Comparison of ENCODE assay signal across 13 cellular contexts in the genomic region with DNA sequence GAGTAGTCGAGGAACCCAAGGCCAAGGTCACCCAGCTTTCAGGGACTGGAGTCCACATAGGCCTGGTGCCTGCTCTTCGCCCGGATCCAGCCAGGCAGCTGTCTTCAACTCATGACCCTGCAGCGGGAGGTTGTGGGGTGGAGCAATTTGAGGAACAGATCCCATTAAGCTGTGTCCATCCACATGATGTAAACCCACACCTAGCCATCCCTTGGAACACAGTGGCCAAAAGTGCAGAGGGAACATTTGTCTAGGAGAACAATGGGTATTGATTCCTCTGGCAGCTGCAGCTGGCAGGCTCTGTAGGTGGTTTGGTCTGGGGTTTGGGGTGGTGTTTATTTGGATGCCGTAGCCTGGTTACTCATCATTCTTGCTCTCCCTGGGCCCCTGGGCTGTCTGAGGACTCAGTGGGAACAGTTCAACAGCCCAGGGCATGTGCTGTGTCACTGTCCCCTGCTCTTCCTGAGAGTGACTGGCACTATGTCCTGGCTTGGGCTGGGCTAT.
A peak's percentile ranks its signal among the peaks of the same experiment; 100 is the strongest.
DNase-seq lines count a peak whose midpoint lies in the region; ATAC-seq, FAIRE-seq and TF ChIP-seq lines count a peak whose summit lies in the region.
"Had no signal": no experiment of that assay in that cellular context is flagged by ENCODE, and none has a peak within 500 bp of the region (broad histone marks: within the 10 kb centered on the region; RNA-seq: fewer than 3 reads in every experiment).

No MANE protein-coding gene starts in this region.

- intact Hi-C loops in heart left ventricle (cut with DNase I) (no loop called here), left ventricle myocardium inferior (cut with micrococcal nuclease) (no loop called here), aorta (cut with DNase I) (no loop called here)

- no peaks in the 10 kb centered on the region for H3K4me1 Mint-ChIP-seq in activated T-helper 17 cell treated with anti-CD3 and anti-CD28 coated beads, Interleukin-2, amount 50 U/mL, for 72 hours

- H4K20me1 ChIP-seq in keratinocyte (ENCODE audit: control insufficient read depth, extremely low read depth, insufficient read depth, low read length), result no peaks in the 10 kb centered on the region

- dilution Hi-C loops in keratinocyte (cut with MboI; ENCODE audit: extremely low pct_ligation_motif_present, low sequenced_read_pairs), result no loop called here

- no peak overlapping the region for H3K27ac Mint-ChIP-seq in activated T-helper 17 cell treated with anti-CD3 and anti-CD28 coated beads, Interleukin-2, amount 50 U/mL, for 72 hours
- H3K27ac Mint-ChIP-seq: activated CD8-positive, alpha-beta T cell treated with anti-CD3 and anti-CD28 coated beads, Interleukin-2, amount 10 ng/mL, durations not matched to agents 7 days and 5 days; nephron progenitor cell had no signal

- TF ChIP-seq POLR2A in heart left ventricle (IDR thresholded peaks at IDR 0.05), result no peak

- H3K9me3 Mint-ChIP-seq in activated T-helper 17 cell treated with anti-CD3 and anti-CD28 coated beads, Interleukin-2, amount 50 U/mL, for 72 hours, result no peaks in the 10 kb centered on the region
- H3K9me3 Mint-ChIP-seq: nephron progenitor cell had no signal

- peak; percentile 98 for FAIRE-seq in keratinocyte (lab: Jason Lieb, UNC)

- H3K4me1 ChIP-seq in heart left ventricle (peaks cover 0 to 15% (median 0%) of the 10 kb centered on the region in 12 donors), left ventricle myocardium inferior (no peaks in the 10 kb centered on the region), RWPE2 (ENCODE audit: insufficient read depth, poor library complexity, severe bottlenecking) (no peaks in the 10 kb centered on the region), keratinocyte (ENCODE audit: control insufficient read depth, extremely low read depth, insufficient read depth, low read length) (peaks cover 45% of the 10 kb centered on the region), aorta (ENCODE audit: control insufficient read depth in 1 of 2, insufficient read depth in 2 of 2, low read length in 2 of 2) (no peaks in the 10 kb centered on the region)

- no peak overlapping the region for H2AFZ ChIP-seq in keratinocyte (ENCODE audit: control insufficient read depth, low read length)

- H3K27me3 ChIP-seq in heart left ventricle, result no peaks in the 10 kb centered on the region
- H3K27me3 ChIP-seq in left ventricle myocardium inferior (ENCODE audit: low read depth), result no peaks in the 10 kb centered on the region
- no peaks in the 10 kb centered on the region for H3K27me3 ChIP-seq in RWPE2 (ENCODE audit: insufficient read depth, poor library complexity, severe bottlenecking)
- no peaks in the 10 kb centered on the region for H3K27me3 ChIP-seq in keratinocyte (ENCODE audit: control insufficient read depth, extremely low read depth, insufficient read depth, low read length)
- H3K27me3 ChIP-seq in aorta (ENCODE audit: control insufficient read depth in 1 of 2, insufficient read depth in 2 of 2, low read length in 1 of 2), result no peaks in the 10 kb centered on the region

- no peaks in the 10 kb centered on the region for H3K79me2 ChIP-seq in keratinocyte (ENCODE audit: control insufficient read depth, insufficient read depth, low read length)

- WGBS in heart left ventricle, 4 donors, result 70 to 79% (median 74%) methylated on average over 4 to 5 of the region's 5 CpGs
- WGBS in aorta, 2 donors, result 86 to 89% methylated on average over 5 of the region's 5 CpGs

- H3K4me3 Mint-ChIP-seq in activated T-helper 17 cell treated with anti-CD3 and anti-CD28 coated beads, Interleukin-2, amount 50 U/mL, for 72 hours, result no peak overlapping the region
- H3K4me3 Mint-ChIP-seq: activated CD8-positive, alpha-beta T cell treated with anti-CD3 and anti-CD28 coated beads, Interleukin-2, amount 10 ng/mL, durations not matched to agents 7 days and 5 days; nephron progenitor cell had no signal

- H3K9me3 ChIP-seq in heart left ventricle (no peaks in the 10 kb centered on the region), left ventricle myocardium inferior (replicated peaks) (no peaks in the 10 kb centered on the region), RWPE2 (ENCODE audit: severe bottlenecking) (no peaks in the 10 kb centered on the region), keratinocyte (ENCODE audit: control insufficient read depth, low read depth, low read length) (no peaks in the 10 kb centered on the region), aorta (ENCODE audit: control insufficient read depth, low read length) (no peaks in the 10 kb centered on the region)

- no peak for TF ChIP-seq CTCF in heart left ventricle (IDR thresholded peaks at IDR 0.05)
- TF ChIP-seq CTCF in left ventricle myocardium inferior (IDR thresholded peaks at IDR 0.05; ENCODE audit: borderline replicate concordance), result no peak
- TF ChIP-seq CTCF in RWPE2 (IDR thresholded peaks at IDR 0.05; ENCODE audit: poor library complexity, severe bottlenecking), result no peak
- TF ChIP-seq CTCF in keratinocyte (optimal IDR thresholded peaks at IDR 0.05 in 1 of 3, IDR thresholded peaks at IDR 0.05 in 1 of 3, conservative IDR thresholded peaks at IDR 0.05 in 1 of 3; ENCODE audit: extremely low read depth in 1 of 3, insufficient read depth in 2 of 3, low read length in 3 of 3), result no peak
- no peak for TF ChIP-seq CTCF in omental fat pad (IDR thresholded peaks at IDR 0.05)

- H3K27me3 Mint-ChIP-seq in activated T-helper 17 cell treated with anti-CD3 and anti-CD28 coated beads, Interleukin-2, amount 50 U/mL, for 72 hours, result no peaks in the 10 kb centered on the region

- H3K36me3 Mint-ChIP-seq in activated T-helper 17 cell treated with anti-CD3 and anti-CD28 coated beads, Interleukin-2, amount 50 U/mL, for 72 hours (ENCODE audit: low read depth), result no peaks in the 10 kb centered on the region

- H3K36me3 ChIP-seq in heart left ventricle, result no peaks in the 10 kb centered on the region
- no peaks in the 10 kb centered on the region for H3K36me3 ChIP-seq in left ventricle myocardium inferior
- H3K36me3 ChIP-seq in RWPE2 (ENCODE audit: low read depth), result no peaks in the 10 kb centered on the region
- no peaks in the 10 kb centered on the region for H3K36me3 ChIP-seq in keratinocyte (ENCODE audit: control insufficient read depth in 2 of 2, extremely low read depth in 1 of 2, insufficient read depth in 2 of 2, low read length in 2 of 2)
- H3K36me3 ChIP-seq in aorta (ENCODE audit: control insufficient read depth in 1 of 2, insufficient read depth in 2 of 2, low read length in 1 of 2), result no peaks in the 10 kb centered on the region

- ATAC-seq in heart left ventricle (peak; percentile 51 to 89 (median 60)), RWPE2 (ENCODE audit: low read depth) (peak; percentile 86), aorta (ENCODE audit: low FRiP score) (peak; percentile 10), GM21367 (IDR thresholded peaks at IDR 0.05; ENCODE audit: unreplicated experiment) (no peak), omental fat pad (ENCODE audit: low FRiP score) (no peak)
- ATAC-seq in activated T-helper 17 cell treated with anti-CD3 and anti-CD28 coated beads, Interleukin-2, amount 50 U/mL, for 72 hours (replicated peaks), result no peak
- ATAC-seq: activated CD8-positive, alpha-beta T cell treated with anti-CD3 and anti-CD28 coated beads, Interleukin-2, amount 10 ng/mL, durations not matched to agents 7 days and 5 days had no signal

- H3K27ac ChIP-seq in heart left ventricle (no peak overlapping the region), left ventricle myocardium inferior (replicated peaks) (no peak overlapping the region), RWPE2 (ENCODE audit: poor library complexity, severe bottlenecking) (peak overlapping the region; percentile 33), keratinocyte (ENCODE audit: control insufficient read depth, insufficient read depth, low read length) (peak overlapping the region; percentile 57), aorta (ENCODE audit: low read depth in 1 of 2, low read length in 2 of 2) (no peak overlapping the region)
- H3K27ac ChIP-seq: SK-N-MC had no signal

- no peak for DNase-seq in heart left ventricle
- no peak for DNase-seq in left ventricle myocardium inferior
- no peak for DNase-seq in RWPE2 (ENCODE audit: low spot score)
- DNase-seq in keratinocyte (ENCODE audit: low read depth, low spot score), result no peak
- DNase-seq in aorta, result no peak
- no peak for DNase-seq in omental fat pad (ENCODE audit: low spot score)
- DNase-seq: activated CD8-positive, alpha-beta T cell treated with anti-CD3 and anti-CD28 coated beads, Interleukin-2, amount 10 ng/mL, durations not matched to agents 7 days and 5 days; glutamatergic neuron; KG1; nephron progenitor cell had no signal

- no peaks in the 10 kb centered on the region for H3K9me1 ChIP-seq in keratinocyte (ENCODE audit: control insufficient read depth, extremely low read depth, insufficient read depth, low read length)

- H3K4me2 ChIP-seq in keratinocyte (ENCODE audit: control insufficient read depth, extremely low read depth, insufficient read depth, low read depth, low read length), result peak overlapping the region; percentile 23

- H3K9ac ChIP-seq in keratinocyte (ENCODE audit: control insufficient read depth, extremely low read depth, insufficient read depth, low read length), result peak overlapping the region; percentile 23

- no peak overlapping the region for H3K4me3 ChIP-seq in heart left ventricle
- H3K4me3 ChIP-seq in left ventricle myocardium inferior, result no peak overlapping the region
- H3K4me3 ChIP-seq in RWPE2 (ENCODE audit: severe bottlenecking), result no peak overlapping the region
- H3K4me3 ChIP-seq in keratinocyte (ENCODE audit: control insufficient read depth in 2 of 3, extremely low read depth in 1 of 3, insufficient read depth in 2 of 3, low read depth in 1 of 3, low read length in 3 of 3), result peak overlapping the region in 1 of 3 experiments; percentile 22
- H3K4me3 ChIP-seq in aorta (ENCODE audit: low read length in 2 of 2), result no peak overlapping the region
- H3K4me3 ChIP-seq: SK-N-MC had no signal

Comparison
In these comparisons a context has a peak if more than half of its experiments do, and no peak if none do; other contexts are left out.
1. ATAC-seq: peak in heart left ventricle (4 of 4), RWPE2 (single experiment) and aorta (single experiment); none in activated T-helper 17 cell treated with anti-CD3 and anti-CD28 coated beads, Interleukin-2, amount 50 U/mL, for 72 hours (single experiment), GM21367 (single experiment) and omental fat pad (single experiment).
2. H3K27ac ChIP-seq: peak in RWPE2 (single experiment) and keratinocyte (single experiment); none in heart left ventricle (0 of 12), left ventricle myocardium inferior (single experiment) and aorta (0 of 2).